24 cellular contexts compared by ENCODE assay signal in genomic region chr2:223900066-223900465, GRCh38.
"Had no signal": no experiment of that assay in that cellular context is flagged by ENCODE, and none has a peak within 500 bp of the region (broad histone marks: within the 10 kb centered on the region; RNA-seq: fewer than 3 reads in every experiment).

No MANE protein-coding gene starts in this region.

- H3K27me3 Mint-ChIP-seq: naive thymus-derived CD4-positive, alpha-beta T cell; natural killer cell treated with Interleukin-12 subunit alpha and Interleukin-12 subunit beta and Interleukin-15 and Interleukin-18, amount 100 ng/mL, for 72 hours; progenitor cell of endocrine pancreas; stimulated activated naive B cell treated with anti-CD40 and anti-IgM and Interleukin-4, amounts not matched to agents 10 μg/mL and 1 μg/mL and 100 μg/mL, for 72 hours had no signal

- H3K4me1 ChIP-seq: left ventricle myocardium inferior, right atrium auricular region, testis, thyroid gland, transverse colon, upper lobe of left lung, vagina had no signal

- H3K9me3 Mint-ChIP-seq: naive thymus-derived CD4-positive, alpha-beta T cell; natural killer cell treated with Interleukin-12 subunit alpha and Interleukin-12 subunit beta and Interleukin-15 and Interleukin-18, amount 100 ng/mL, for 72 hours had no signal

- H3K27ac ChIP-seq: left ventricle myocardium inferior, ovary, right atrium auricular region, skin epidermis, stomach, testis, thyroid gland, transverse colon, upper lobe of left lung, vagina had no signal

- H3K4me3 Mint-ChIP-seq: naive thymus-derived CD4-positive, alpha-beta T cell; natural killer cell treated with Interleukin-12 subunit alpha and Interleukin-12 subunit beta and Interleukin-15 and Interleukin-18, amount 100 ng/mL, for 72 hours; stimulated activated naive B cell treated with anti-CD40 and anti-IgM and Interleukin-4, amounts not matched to agents 10 μg/mL and 1 μg/mL and 100 μg/mL, for 72 hours had no signal

- ATAC-seq: mucosa of descending colon; naive thymus-derived CD4-positive, alpha-beta T cell; natural killer cell treated with Interleukin-12 subunit alpha and Interleukin-12 subunit beta and Interleukin-15 and Interleukin-18, amount 100 ng/mL, for 72 hours; sciatic nerve; stimulated activated naive B cell treated with anti-CD40 and anti-IgM and Interleukin-4, amounts not matched to agents 10 μg/mL and 1 μg/mL and 100 μg/mL, for 72 hours; stimulated activated naive CD8-positive, alpha-beta T cell treated with anti-CD3 and anti-CD28 coated beads, Interleukin-15, Interleukin-2, amounts not matched to agents 100 U/mL and 50 U/mL, for 24 hours had no signal

- H3K27ac Mint-ChIP-seq: naive thymus-derived CD4-positive, alpha-beta T cell; natural killer cell treated with Interleukin-12 subunit alpha and Interleukin-12 subunit beta and Interleukin-15 and Interleukin-18, amount 100 ng/mL, for 72 hours; progenitor cell of endocrine pancreas had no signal

- DNase-seq: islet precursor cell; left ventricle myocardium inferior; midbrain; mucosa of descending colon; naive thymus-derived CD4-positive, alpha-beta T cell; ovary; stimulated activated CD4-positive, alpha-beta T cell treated with anti-CD3 and anti-CD28 coated beads, Interleukin-12 subunit alpha, Interleukin-12 subunit beta, amount 100 ng/mL, for 4 hours; stimulated activated CD4-positive, alpha-beta T cell treated with anti-CD3 and anti-CD28 coated beads, Interleukin-15, amount 100 ng/mL, for 24 hours; stimulated activated CD4-positive, alpha-beta T cell treated with anti-CD3 and anti-CD28 coated beads, Interleukin-2, amount 100 ng/mL, for 24 hours; stimulated activated CD4-positive, alpha-beta T cell treated with anti-CD3 and anti-CD28 coated beads, Interleukin-4, amount 100 ng/mL, for 1 hour; stimulated activated naive B cell treated with anti-CD40 and anti-IgM and Interleukin-4, amounts not matched to agents 10 μg/mL and 1 μg/mL and 100 μg/mL, for 72 hours; stimulated activated naive CD8-positive, alpha-beta T cell treated with anti-CD3 and anti-CD28 coated beads, Interleukin-15, Interleukin-2, amounts not matched to agents 100 U/mL and 50 U/mL, for 24 hours; stomach; testis; thyroid gland; transverse colon; upper lobe of left lung had no signal

- H3K4me3 ChIP-seq: left ventricle myocardium inferior, lung, mucosa of descending colon, ovary, right atrium auricular region, skin epidermis, stomach, testis, thyroid gland, transverse colon, upper lobe of left lung, vagina had no signal

- H3K36me3 ChIP-seq: ovary had no signal

- H3K27me3 ChIP-seq: ovary, right atrium auricular region, stomach, testis, thyroid gland, transverse colon, upper lobe of left lung, vagina had no signal

- H3K9me3 ChIP-seq: left ventricle myocardium inferior, mucosa of descending colon, ovary, right atrium auricular region, stomach, testis, thyroid gland, transverse colon, upper lobe of left lung, vagina had no signal
